In genomic region chr19:38919837-38920528, GRCh38 we compare ENCODE assay signal across 23 cellular contexts. TPM values are rescaled to one million over a fixed set of nuclear protein-coding genes. Genes with fewer than 3 reads are reported as not detected.
A peak's percentile ranks its signal among the peaks of the same experiment; 100 is the strongest.
DNase-seq lines count a peak whose midpoint lies in the region; ATAC-seq, FAIRE-seq and TF ChIP-seq lines count a peak whose summit lies in the region.
"Had no signal": no experiment of that assay in that cellular context is flagged by ENCODE, and none has a peak within 500 bp of the region (broad histone marks: within the 10 kb centered on the region; RNA-seq: fewer than 3 reads in every experiment).

No MANE protein-coding gene starts in this region.

- POLR2A ChIA-PET in RWPE1 (lab: Yijun Ruan, JAX; ENCODE audit: low non-redundant PET) = no interaction called here

- H3K4me1 ChIP-seq in right lobe of liver = no peaks in the 10 kb centered on the region

- no peak for FAIRE-seq in H54 (lab: Jason Lieb, UNC)

- H3K4me3 Mint-ChIP-seq in natural killer cell treated with Interleukin-12 subunit alpha and Interleukin-12 subunit beta and Interleukin-15 and Interleukin-18, amount 100 ng/mL, for 72 hours = no peak overlapping the region
- H3K4me3 Mint-ChIP-seq in natural killer cell = no peak overlapping the region
- no peak overlapping the region for H3K4me3 Mint-ChIP-seq in T-helper 2 cell treated with Interferon-gamma antibody and Interleukin-4, amounts not matched to agents 5 μg/mL and 100 μg/mL, for 36 hours
- H3K4me3 Mint-ChIP-seq: CD4-positive, CD25-positive, alpha-beta regulatory T cell; GM23338 had no signal

- intact Hi-C loops in natural killer cell (cut with micrococcal nuclease) (no loop called here), right lobe of liver (cut with DNase I) (no loop called here)

- H3K9me3 Mint-ChIP-seq in natural killer cell treated with Interleukin-12 subunit alpha and Interleukin-12 subunit beta and Interleukin-15 and Interleukin-18, amount 100 ng/mL, for 72 hours = no peaks in the 10 kb centered on the region
- H3K9me3 Mint-ChIP-seq in natural killer cell = no peaks in the 10 kb centered on the region
- H3K9me3 Mint-ChIP-seq in T-helper 2 cell treated with Interferon-gamma antibody and Interleukin-4, amounts not matched to agents 5 μg/mL and 100 μg/mL, for 36 hours = no peaks in the 10 kb centered on the region
- H3K9me3 Mint-ChIP-seq: CD4-positive, CD25-positive, alpha-beta regulatory T cell; GM23338 had no signal

- CTCF ChIA-PET in RWPE1 (lab: Yijun Ruan, JAX) = interaction anchor here (0.6 to 0.9 kb wide), 2 partner anchors 11 to 25 kb away, joined by 3 read pairs; partner anchors contain the start of genes MRPS12 and SARS2

- H3K27me3 ChIP-seq in right lobe of liver = no peaks in the 10 kb centered on the region

- no peak for ATAC-seq in natural killer cell treated with Interleukin-12 subunit alpha and Interleukin-12 subunit beta and Interleukin-15 and Interleukin-18, amount 100 ng/mL, for 72 hours
- ATAC-seq in natural killer cell (no peak), right lobe of liver (no peak)
- ATAC-seq: GM23338 had no signal

- peaks cover 0 to 11% (median 6%) of the 10 kb centered on the region in 4 donors for H3K36me3 ChIP-seq in right lobe of liver

- H3K36me3 Mint-ChIP-seq in natural killer cell treated with Interleukin-12 subunit alpha and Interleukin-12 subunit beta and Interleukin-15 and Interleukin-18, amount 100 ng/mL, for 72 hours = no peaks in the 10 kb centered on the region
- no peaks in the 10 kb centered on the region for H3K36me3 Mint-ChIP-seq in natural killer cell
- H3K36me3 Mint-ChIP-seq in T-helper 2 cell treated with Interferon-gamma antibody and Interleukin-4, amounts not matched to agents 5 μg/mL and 100 μg/mL, for 36 hours (ENCODE audit: low read depth) = peaks cover 8% of the 10 kb centered on the region

- DNase-seq in natural killer cell treated with Interleukin-12 subunit alpha and Interleukin-12 subunit beta and Interleukin-15 and Interleukin-18, amount 100 ng/mL, for 72 hours (ENCODE audit: low spot score) = peak; percentile 57
- DNase-seq in natural killer cell = no peak
- DNase-seq in RWPE1 (ENCODE audit: low spot score) = no peak
- peak in 2 of 3 donors; percentile 17 to 44 for DNase-seq in right lobe of liver
- DNase-seq in H54 (ENCODE audit: insufficient read length, low spot score) = no peak
- DNase-seq in NCI-H1930 (lab: John Stamatoyannopoulos, UW) = no peak
- no peak for DNase-seq in SHP77 (lab: John Stamatoyannopoulos, UW)
- no peak for DNase-seq in T-helper 2 cell treated with Interferon-gamma antibody and Interleukin-4, amounts not matched to agents 5 μg/mL and 100 μg/mL, for 36 hours (ENCODE audit: low spot score)
- DNase-seq: CD4-positive, CD25-positive, alpha-beta regulatory T cell; DMS 273 treated with DMSO at 0.1 percent for 48 hours; DMS79 treated with DMSO at 0.1 percent for 48 hours; KBM-7; NCI-H1092; NCI-H1436; NCI-H187 treated with DMSO at 0.1 percent for 48 hours; NCI-H2227 treated with DMSO at 0.1 percent for 48 hours; NCI-H510A; NCI-H748 treated with DMSO at 0.1 percent for 48 hours; PC-9; RPMI8226; SIG-M5 had no signal

- peaks cover 7 to 9% of the 10 kb centered on the region in 2 donors for H3K4me1 Mint-ChIP-seq in natural killer cell treated with Interleukin-12 subunit alpha and Interleukin-12 subunit beta and Interleukin-15 and Interleukin-18, amount 100 ng/mL, for 72 hours (ENCODE audit: low read depth in 2 of 2)
- H3K4me1 Mint-ChIP-seq in natural killer cell = peaks cover 0 to 10% of the 10 kb centered on the region in 2 donors
- no peaks in the 10 kb centered on the region for H3K4me1 Mint-ChIP-seq in T-helper 2 cell treated with Interferon-gamma antibody and Interleukin-4, amounts not matched to agents 5 μg/mL and 100 μg/mL, for 36 hours (ENCODE audit: low read depth)
- H3K4me1 Mint-ChIP-seq: CD4-positive, CD25-positive, alpha-beta regulatory T cell; GM23338 had no signal

- TF ChIP-seq POLR2A in right lobe of liver (IDR thresholded peaks at IDR 0.05) (no peak), H54 (IDR thresholded peaks at IDR 0.05; ENCODE audit: low read depth, low read length) (no peak)

- H3K9me3 ChIP-seq in right lobe of liver = no peaks in the 10 kb centered on the region

- H3K27ac ChIP-seq in RWPE1 (peak overlapping the region; percentile 44), right lobe of liver (no peak overlapping the region)
- H3K27ac ChIP-seq: PC-9 had no signal

- H3K27me3 Mint-ChIP-seq in natural killer cell treated with Interleukin-12 subunit alpha and Interleukin-12 subunit beta and Interleukin-15 and Interleukin-18, amount 100 ng/mL, for 72 hours = no peaks in the 10 kb centered on the region
- no peaks in the 10 kb centered on the region for H3K27me3 Mint-ChIP-seq in natural killer cell (ENCODE audit: low read depth in 2 of 2)
- H3K27me3 Mint-ChIP-seq in T-helper 2 cell treated with Interferon-gamma antibody and Interleukin-4, amounts not matched to agents 5 μg/mL and 100 μg/mL, for 36 hours (ENCODE audit: low read depth) = no peaks in the 10 kb centered on the region
- H3K27me3 Mint-ChIP-seq: CD4-positive, CD25-positive, alpha-beta regulatory T cell had no signal

- WGBS in right lobe of liver (ENCODE audit: insufficient coverage, low coverage, low lambda C conversion rate, missing lambda C conversion rate) = 78% methylated on average over 21 of the region's 21 CpGs

- TF ChIP-seq CTCF in natural killer cell (IDR thresholded peaks at IDR 0.05) (no peak), RWPE1 (conservative IDR thresholded peaks at IDR 0.05; ENCODE audit: low read depth) (no peak), right lobe of liver (IDR thresholded peaks at IDR 0.05) (no peak)

- H3K4me3 ChIP-seq in right lobe of liver = no peak overlapping the region
- H3K4me3 ChIP-seq: GM23338, PC-9 had no signal

- H3K27ac Mint-ChIP-seq in natural killer cell treated with Interleukin-12 subunit alpha and Interleukin-12 subunit beta and Interleukin-15 and Interleukin-18, amount 100 ng/mL, for 72 hours = no peak overlapping the region
- H3K27ac Mint-ChIP-seq in natural killer cell = no peak overlapping the region
- H3K27ac Mint-ChIP-seq in T-helper 2 cell treated with Interferon-gamma antibody and Interleukin-4, amounts not matched to agents 5 μg/mL and 100 μg/mL, for 36 hours = no peak overlapping the region
- H3K27ac Mint-ChIP-seq: GM23338 had no signal

RNA-seq across cellular contexts. Expression of gene CCER2, which starts 8.0 kb away (rescaled TPM):
- 1 to 10 TPM in 1 of 2 donors, under 1 TPM in 1; 0.74 to 1.2 TPM for total RNA-seq in natural killer cell treated with Interleukin-12 subunit alpha and Interleukin-12 subunit beta and Interleukin-15 and Interleukin-18, amount 100 ng/mL, for 72 hours
- total RNA-seq in natural killer cell (1 to 10 TPM; 1.3 to 3.7 (median 2.3) TPM), right lobe of liver (under 1 TPM in 4 of 6 experiments, not detected in 2; 0.20 to 0.55 (median 0.37) TPM)
- total RNA-seq: A172, GM23338 had no signal

RNA-seq across cellular contexts. Expression of gene SARS2, which starts 10.6 kb away (rescaled TPM):
- total RNA-seq in natural killer cell treated with Interleukin-12 subunit alpha and Interleukin-12 subunit beta and Interleukin-15 and Interleukin-18, amount 100 ng/mL, for 72 hours = 10 to 100 TPM; 32.4 to 70.3 TPM
- total RNA-seq in natural killer cell (10 to 100 TPM; 25.4 to 53.0 (median 38.9) TPM), right lobe of liver (10 to 100 TPM; 10.6 to 26.5 (median 18.7) TPM)

RNA-seq across cellular contexts. Expression of gene MRPS12, which starts 10.8 kb away (rescaled TPM):
- 100 to 1,000 TPM in 1 of 2 donors, 10 to 100 TPM in 1; 82.5 to 117 TPM for total RNA-seq in natural killer cell treated with Interleukin-12 subunit alpha and Interleukin-12 subunit beta and Interleukin-15 and Interleukin-18, amount 100 ng/mL, for 72 hours
- total RNA-seq in natural killer cell (10 to 100 TPM; 25.3 to 27.8 (median 26.7) TPM), right lobe of liver (10 to 100 TPM; 21.2 to 49.5 (median 24.0) TPM)

RNA-seq across cellular contexts. Expression of gene NFKBIB, which starts 20.2 kb away (rescaled TPM):
- 100 to 1,000 TPM; 106 to 108 TPM for total RNA-seq in natural killer cell treated with Interleukin-12 subunit alpha and Interleukin-12 subunit beta and Interleukin-15 and Interleukin-18, amount 100 ng/mL, for 72 hours
- total RNA-seq in natural killer cell (100 to 1,000 TPM in 2 of 3 donors, 10 to 100 TPM in 1; 78.0 to 125 (median 118) TPM), right lobe of liver (10 to 100 TPM; 13.2 to 27.9 (median 16.5) TPM)

RNA-seq across cellular contexts. Expression of gene SIRT2, which starts 20.6 kb away (rescaled TPM):
- total RNA-seq in natural killer cell treated with Interleukin-12 subunit alpha and Interleukin-12 subunit beta and Interleukin-15 and Interleukin-18, amount 100 ng/mL, for 72 hours = 10 to 100 TPM; 60.9 to 87.3 TPM
- 100 to 1,000 TPM; 171 to 283 (median 208) TPM for total RNA-seq in natural killer cell
- 10 to 100 TPM; 28.6 to 62.0 (median 32.5) TPM for total RNA-seq in right lobe of liver

Comparison
In these comparisons a context has a peak if more than half of its experiments do, and no peak if none do; other contexts are left out.
1. DNase-seq: peak in natural killer cell treated with Interleukin-12 subunit alpha and Interleukin-12 subunit beta and Interleukin-15 and Interleukin-18, amount 100 ng/mL, for 72 hours (single experiment) and right lobe of liver (2 of 3); none in natural killer cell (single experiment), RWPE1 (single experiment), H54 (single experiment), NCI-H1930 (0 of 2), SHP77 (0 of 2) and T-helper 2 cell treated with Interferon-gamma antibody and Interleukin-4, amounts not matched to agents 5 μg/mL and 100 μg/mL, for 36 hours (single experiment).